Comparison of ENCODE assay signal across 8 cellular contexts in genomic region chr11:29328961-29329441, GRCh38.
DNase-seq lines count a peak whose midpoint lies in the region; FAIRE-seq and TF ChIP-seq lines count a peak whose summit lies in the region.

No MANE protein-coding gene starts in this region.

- H3K36me3 ChIP-seq in OCI-LY1 (ENCODE audit: insufficient read depth, low read length), result no peaks in the 10 kb centered on the region

- H3K79me2 ChIP-seq in OCI-LY1 (ENCODE audit: insufficient read depth, low read length), result no peaks in the 10 kb centered on the region

- no peak overlapping the region for H3K9ac ChIP-seq in OCI-LY1 (ENCODE audit: low read length)

- H3F3A ChIP-seq in OCI-LY1 (ENCODE audit: insufficient read depth, low read length), result no peaks in the 10 kb centered on the region

- H3K9me3 ChIP-seq in OCI-LY1 (ENCODE audit: low read length), result no peaks in the 10 kb centered on the region

- DNase-seq in H54 (ENCODE audit: insufficient read length, low spot score), result no peak
- peak; percentile 64 for DNase-seq in fibroblast of gingiva (ENCODE audit: low read depth)
- DNase-seq in smooth muscle cell of the brain vasculature (ENCODE audit: low read depth, low spot score), result peak; percentile 50
- no peak for DNase-seq in stimulated activated CD4-positive, alpha-beta T cell treated with anti-CD3 and anti-CD28 coated beads, Interleukin-4, amount 100 ng/mL, for 24 hours
- no peak for DNase-seq in middle frontal gyrus (ENCODE audit: extremely low spot score, low spot score)
- DNase-seq in stimulated activated CD4-positive, alpha-beta T cell treated with anti-CD3 and anti-CD28 coated beads, Interleukin-4, amount 100 ng/mL, for 4 hours, result no peak

- H3K4me2 ChIP-seq in OCI-LY1 (ENCODE audit: low read length), result no peak overlapping the region

- H4K20me1 ChIP-seq in OCI-LY1 (ENCODE audit: insufficient read depth, low read length), result no peaks in the 10 kb centered on the region

- no peak for TF ChIP-seq POLR2A in H54 (IDR thresholded peaks at IDR 0.05; ENCODE audit: low read depth, low read length)

- H3K4me3 ChIP-seq in OCI-LY1 (ENCODE audit: low read depth, low read length, poor library complexity, severe bottlenecking), result no peak overlapping the region

- TF ChIP-seq CTCF in C4-2B (conservative IDR thresholded peaks at IDR 0.05) (peak; percentile 74), OCI-LY1 (IDR thresholded peaks at IDR 0.05; ENCODE audit: low read length) (peak; percentile 58)

- peak; percentile 98 for FAIRE-seq in H54 (lab: Jason Lieb, UNC)

- H3K27ac ChIP-seq in C4-2B, result no peak overlapping the region
- no peak overlapping the region for H3K27ac ChIP-seq in OCI-LY1 (ENCODE audit: low read depth, low read length, poor library complexity, severe bottlenecking)

- H3K4me1 ChIP-seq in OCI-LY1 (ENCODE audit: insufficient read depth, low read length, severe bottlenecking), result no peaks in the 10 kb centered on the region

- H2AFZ ChIP-seq in OCI-LY1 (ENCODE audit: low read length), result no peak overlapping the region

- H3K9me2 ChIP-seq in OCI-LY1 (ENCODE audit: low read depth, low read length), result no peaks in the 10 kb centered on the region

- no peaks in the 10 kb centered on the region for H3K27me3 ChIP-seq in OCI-LY1 (ENCODE audit: insufficient read depth, low read length)

Comparison
In these comparisons a context has a peak if more than half of its experiments do, and no peak if none do; other contexts are left out.
1. DNase-seq: peak in fibroblast of gingiva (single experiment) and smooth muscle cell of the brain vasculature (single experiment); none in H54 (single experiment), stimulated activated CD4-positive, alpha-beta T cell treated with anti-CD3 and anti-CD28 coated beads, Interleukin-4, amount 100 ng/mL, for 24 hours (single experiment), middle frontal gyrus (single experiment) and stimulated activated CD4-positive, alpha-beta T cell treated with anti-CD3 and anti-CD28 coated beads, Interleukin-4, amount 100 ng/mL, for 4 hours (0 of 2).